In the genomic region with DNA sequence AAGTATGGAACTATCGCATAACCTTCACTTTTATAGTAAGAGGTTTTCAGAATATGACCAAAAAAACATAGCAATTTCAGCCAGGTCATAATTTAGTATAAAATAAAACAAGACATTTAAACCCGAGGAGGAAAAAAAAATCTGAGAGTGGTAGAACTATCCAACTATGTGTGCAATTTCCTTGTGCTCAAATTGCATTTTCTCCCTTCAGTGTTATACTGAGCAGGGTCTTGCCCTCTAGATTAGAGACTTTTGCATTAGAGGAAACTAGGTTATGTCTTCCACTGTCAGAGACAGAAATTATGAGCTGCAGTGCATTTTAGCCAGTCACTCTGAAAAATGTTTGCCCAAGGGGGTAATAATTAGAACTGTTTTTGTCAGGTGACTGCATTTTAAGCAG, we compare ENCODE assay signal across 20 cellular contexts.
DNase-seq lines count a peak whose midpoint lies in the region; ATAC-seq and TF ChIP-seq lines count a peak whose summit lies in the region.
"Had no signal": no experiment of that assay in that cellular context is flagged by ENCODE, and none has a peak within 500 bp of the region (broad histone marks: within the 10 kb centered on the region; RNA-seq: fewer than 3 reads in every experiment).

No MANE protein-coding gene starts in this region.

- H3K27ac Mint-ChIP-seq in stimulated activated naive B cell treated with anti-CD40 and anti-IgM and Interleukin-4, amounts not matched to agents 10 μg/mL and 1 μg/mL and 100 μg/mL, for 72 hours, result no peak overlapping the region
- H3K27ac Mint-ChIP-seq: naive thymus-derived CD8-positive, alpha-beta T cell had no signal

- H3K9me3 ChIP-seq in BE2C (no peaks in the 10 kb centered on the region), SJCRH30 (replicated peaks) (no peaks in the 10 kb centered on the region), osteoblast (ENCODE audit: low read depth, low read length) (no peaks in the 10 kb centered on the region)
- H3K9me3 ChIP-seq: Peyer's patch, prostate gland had no signal

- H3K9me3 Mint-ChIP-seq in activated T-cell treated with anti-CD3 and anti-CD28 coated beads, Interleukin-2, amount 50 U/mL, for 4 hours, result no peaks in the 10 kb centered on the region
- H3K9me3 Mint-ChIP-seq in stimulated activated naive B cell treated with anti-CD40 and anti-IgM and Interleukin-4, amounts not matched to agents 10 μg/mL and 1 μg/mL and 100 μg/mL, for 72 hours, result peaks cover 0 to 4% of the 10 kb centered on the region in 2 donors

- H3K36me3 ChIP-seq in BE2C, result no peaks in the 10 kb centered on the region
- H3K36me3 ChIP-seq in SJCRH30, result no peaks in the 10 kb centered on the region
- H3K36me3 ChIP-seq in osteoblast (ENCODE audit: insufficient read depth, low read length), result no peaks in the 10 kb centered on the region
- H3K36me3 ChIP-seq: Peyer's patch, prostate gland had no signal

- H3K4me2 ChIP-seq in osteoblast (ENCODE audit: insufficient read depth, low read length), result peak overlapping the region; percentile 64

- TF ChIP-seq CTCF in BE2C (IDR thresholded peaks at IDR 0.05; ENCODE audit: low read depth, low read length), result no peak
- TF ChIP-seq CTCF in fibroblast of pulmonary artery (IDR thresholded peaks at IDR 0.05; ENCODE audit: low read length, missing control alignments), result no peak
- TF ChIP-seq CTCF in osteoblast (IDR thresholded peaks at IDR 0.05; ENCODE audit: extremely low read depth, low read depth, low read length), result no peak

- H2AFZ ChIP-seq in osteoblast (ENCODE audit: low read length), result peak overlapping the region; percentile 12

- intact Hi-C loops in posterior cingulate gyrus (cut with DNase I), result no loop called here

- H3K79me2 ChIP-seq in osteoblast (ENCODE audit: insufficient read depth, low read length), result no peaks in the 10 kb centered on the region

- peaks cover 10% of the 10 kb centered on the region for H3K4me1 ChIP-seq in BE2C
- H3K4me1 ChIP-seq in SJCRH30, result peaks cover 21% of the 10 kb centered on the region
- peaks cover 13% of the 10 kb centered on the region for H3K4me1 ChIP-seq in osteoblast (ENCODE audit: insufficient read depth, low read length)
- H3K4me1 ChIP-seq: Peyer's patch, prostate gland had no signal

- peak overlapping the region; percentile 43 for H3K4me3 ChIP-seq in BE2C (ENCODE audit: low read depth, low read length)
- H3K4me3 ChIP-seq in SJCRH30, result peak overlapping the region; percentile 56
- peak overlapping the region; percentile 47 for H3K4me3 ChIP-seq in fibroblast of pulmonary artery (replicated peaks; ENCODE audit: low read depth, low read length)
- peak overlapping the region; percentile 36 for H3K4me3 ChIP-seq in osteoblast (ENCODE audit: insufficient read depth, low read length)
- H3K4me3 ChIP-seq: Peyer's patch had no signal

- H3K27ac ChIP-seq in SJCRH30 (peak overlapping the region; percentile 78), osteoblast (ENCODE audit: low read depth, low read length) (no peak overlapping the region)
- H3K27ac ChIP-seq: Peyer's patch had no signal

- no peaks in the 10 kb centered on the region for H3K4me1 Mint-ChIP-seq in activated T-cell treated with anti-CD3 and anti-CD28 coated beads, Interleukin-2, amount 50 U/mL, for 4 hours (ENCODE audit: low read depth)
- H3K4me1 Mint-ChIP-seq in stimulated activated naive B cell treated with anti-CD40 and anti-IgM and Interleukin-4, amounts not matched to agents 10 μg/mL and 1 μg/mL and 100 μg/mL, for 72 hours, result no peaks in the 10 kb centered on the region
- H3K4me1 Mint-ChIP-seq: naive thymus-derived CD8-positive, alpha-beta T cell had no signal

- H3K4me3 Mint-ChIP-seq in activated T-cell treated with anti-CD3 and anti-CD28 coated beads, Interleukin-2, amount 50 U/mL, for 4 hours, result no peak overlapping the region
- H3K4me3 Mint-ChIP-seq in stimulated activated naive B cell treated with anti-CD40 and anti-IgM and Interleukin-4, amounts not matched to agents 10 μg/mL and 1 μg/mL and 100 μg/mL, for 72 hours, result no peak overlapping the region
- H3K4me3 Mint-ChIP-seq: naive thymus-derived CD8-positive, alpha-beta T cell had no signal

- no peak for ATAC-seq in activated T-cell treated with anti-CD3 and anti-CD28 coated beads, Interleukin-2, amount 50 U/mL, for 4 hours
- no peak for ATAC-seq in stimulated activated naive B cell treated with anti-CD40 and anti-IgM and Interleukin-4, amounts not matched to agents 10 μg/mL and 1 μg/mL and 100 μg/mL, for 72 hours (replicated peaks)
- ATAC-seq: naive thymus-derived CD8-positive, alpha-beta T cell had no signal

- H3K27me3 Mint-ChIP-seq in activated T-cell treated with anti-CD3 and anti-CD28 coated beads, Interleukin-2, amount 50 U/mL, for 4 hours (ENCODE audit: low read depth), result no peaks in the 10 kb centered on the region
- no peaks in the 10 kb centered on the region for H3K27me3 Mint-ChIP-seq in stimulated activated naive B cell treated with anti-CD40 and anti-IgM and Interleukin-4, amounts not matched to agents 10 μg/mL and 1 μg/mL and 100 μg/mL, for 72 hours
- H3K27me3 Mint-ChIP-seq: naive thymus-derived CD8-positive, alpha-beta T cell had no signal

- DNase-seq in BE2C (no peak), SJCRH30 (peak in 1 of 2 experiments; percentile 20), fibroblast of pulmonary artery (ENCODE audit: low read depth) (peak; percentile 42), osteoblast (ENCODE audit: insufficient read length, low spot score, missing footprints) (no peak), posterior cingulate gyrus (no peak), SIG-M5 treated with dmso at 0.1 percent for 504 hours (lab: John Stamatoyannopoulos, UW; ENCODE audit: unreplicated experiment) (no peak)
- no peak for DNase-seq in activated T-cell treated with anti-CD3 and anti-CD28 coated beads, Interleukin-2, amount 50 U/mL, for 4 hours
- DNase-seq in stimulated activated naive B cell treated with anti-CD40 and anti-IgM and Interleukin-4, amounts not matched to agents 10 μg/mL and 1 μg/mL and 100 μg/mL, for 72 hours, result no peak
- DNase-seq: activated CD4-positive, alpha-beta T cell treated with anti-CD3 and anti-CD28 coated beads for 48 hours; activated CD8-positive, alpha-beta memory T cell treated with anti-CD3 and anti-CD28 coated beads, Interleukin-2, amount 50 U/mL, for 48 hours; activated gamma-delta T cell treated with Interleukin-2 at 50 U/mL for 16 hours; aorta; DMS153; GF-D8; Karpas-422; naive thymus-derived CD8-positive, alpha-beta T cell; NCI-H1417; NCI-H82; Peyer's patch had no signal

- no peaks in the 10 kb centered on the region for H4K20me1 ChIP-seq in osteoblast (ENCODE audit: insufficient read depth, low read length)

- H3K27me3 ChIP-seq in BE2C, result no peaks in the 10 kb centered on the region
- H3K27me3 ChIP-seq in SJCRH30, result no peaks in the 10 kb centered on the region
- no peaks in the 10 kb centered on the region for H3K27me3 ChIP-seq in osteoblast (ENCODE audit: insufficient read depth, low read length)
- H3K27me3 ChIP-seq: Peyer's patch had no signal

- no peaks in the 10 kb centered on the region for H3K36me3 Mint-ChIP-seq in activated T-cell treated with anti-CD3 and anti-CD28 coated beads, Interleukin-2, amount 50 U/mL, for 4 hours (ENCODE audit: insufficient read depth)
- no peaks in the 10 kb centered on the region for H3K36me3 Mint-ChIP-seq in stimulated activated naive B cell treated with anti-CD40 and anti-IgM and Interleukin-4, amounts not matched to agents 10 μg/mL and 1 μg/mL and 100 μg/mL, for 72 hours
